ENCODE assay signal across 12 cellular contexts in the genomic region with DNA sequence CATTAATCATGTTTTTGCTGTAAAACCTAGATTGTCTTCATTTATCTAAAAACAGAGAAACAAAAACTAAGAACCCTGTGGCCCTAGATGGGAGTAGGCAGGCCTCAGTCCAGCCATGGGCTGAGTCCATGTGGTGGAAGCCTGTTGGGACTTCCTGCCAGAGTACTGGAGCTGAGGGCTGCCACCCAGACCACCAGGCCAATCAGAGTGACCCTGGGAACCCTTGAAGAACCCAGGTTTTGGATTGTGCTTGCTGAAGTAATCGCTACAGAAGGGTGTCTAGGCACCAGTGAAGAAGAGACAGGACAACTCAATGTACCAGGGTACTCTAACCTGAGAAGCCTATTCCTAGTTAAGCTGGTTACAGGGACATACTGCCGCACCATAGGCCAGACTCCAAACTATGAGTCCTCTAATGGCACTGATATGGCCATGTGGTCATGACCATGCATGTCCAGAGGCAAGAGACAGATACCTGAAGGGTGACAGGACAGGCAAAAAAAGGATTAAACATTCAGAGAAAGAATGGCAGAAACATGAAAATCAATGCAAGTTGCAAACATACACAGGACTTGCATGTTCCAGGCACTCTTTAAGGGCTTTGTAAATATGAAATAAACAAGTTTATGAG. TPM values are rescaled to one million over a fixed set of nuclear protein-coding genes. Genes with fewer than 3 reads are reported as not detected.
DNase-seq lines count a peak whose midpoint lies in the region; ATAC-seq and TF ChIP-seq lines count a peak whose summit lies in the region.
"Had no signal": no experiment of that assay in that cellular context is flagged by ENCODE, and none has a peak within 500 bp of the region (broad histone marks: within the 10 kb centered on the region; RNA-seq: fewer than 3 reads in every experiment).

No MANE protein-coding gene starts in this region.

- no peak for TF ChIP-seq POLR2A in spleen (IDR thresholded peaks at IDR 0.05)

- H3K4me3 Mint-ChIP-seq in activated CD4-positive, alpha-beta T cell treated with anti-CD3 and anti-CD28 coated beads for 36 hours, result no peak overlapping the region
- no peak overlapping the region for H3K4me3 Mint-ChIP-seq in activated CD8-positive, alpha-beta memory T cell treated with anti-CD3 and anti-CD28 coated beads, Interleukin-2, amount 10 ng/mL, durations not matched to agents 7 days and 5 days
- H3K4me3 Mint-ChIP-seq: activated T-helper 1 cell treated with anti-CD3 and anti-CD28 coated beads, Interleukin-12 subunit alpha, Interleukin-12 subunit beta, Interleukin-2, Interleukin-4 antibody, amounts not matched to agents 30 ng/mL and 10 ng/mL and 1 ng/mL, durations not matched to agents 14 hours and 24 hours and 36 hours; T-helper 1 cell treated with Interleukin-12 subunit alpha and Interleukin-12 subunit beta and Interleukin-4 antibody, amounts not matched to agents 30 μg/mL and 1 μg/mL, for 36 hours had no signal

- H3K27ac Mint-ChIP-seq in activated CD4-positive, alpha-beta T cell treated with anti-CD3 and anti-CD28 coated beads for 36 hours, result peak overlapping the region; percentile 35
- peak overlapping the region; percentile 14 for H3K27ac Mint-ChIP-seq in activated CD8-positive, alpha-beta memory T cell treated with anti-CD3 and anti-CD28 coated beads, Interleukin-2, amount 10 ng/mL, durations not matched to agents 7 days and 5 days
- H3K27ac Mint-ChIP-seq: activated T-helper 1 cell treated with anti-CD3 and anti-CD28 coated beads, Interleukin-12 subunit alpha, Interleukin-12 subunit beta, Interleukin-2, Interleukin-4 antibody, amounts not matched to agents 30 ng/mL and 10 ng/mL and 1 ng/mL, durations not matched to agents 14 hours and 24 hours and 36 hours; T-helper 1 cell treated with Interleukin-12 subunit alpha and Interleukin-12 subunit beta and Interleukin-4 antibody, amounts not matched to agents 30 μg/mL and 1 μg/mL, for 36 hours had no signal

- H3K4me1 ChIP-seq in spleen, result peaks cover 33 to 75% (median 60%) of the 10 kb centered on the region in 6 donors

- H3K9me3 ChIP-seq in spleen, result no peaks in the 10 kb centered on the region
- H3K9me3 ChIP-seq: A549 had no signal

- H3K36me3 ChIP-seq in spleen, result peaks cover 5 to 88% (median 37%) of the 10 kb centered on the region in 6 donors

- WGBS in spleen, 5 donors, result 92 to 100% (median 96%) methylated on average over 2 of the region's 2 CpGs

- H3K9me3 Mint-ChIP-seq in activated CD4-positive, alpha-beta T cell treated with anti-CD3 and anti-CD28 coated beads for 36 hours (ENCODE audit: low read depth), result no peaks in the 10 kb centered on the region
- no peaks in the 10 kb centered on the region for H3K9me3 Mint-ChIP-seq in activated CD8-positive, alpha-beta memory T cell treated with anti-CD3 and anti-CD28 coated beads, Interleukin-2, amount 10 ng/mL, durations not matched to agents 7 days and 5 days (ENCODE audit: low read depth)
- H3K9me3 Mint-ChIP-seq: activated T-helper 1 cell treated with anti-CD3 and anti-CD28 coated beads, Interleukin-12 subunit alpha, Interleukin-12 subunit beta, Interleukin-2, Interleukin-4 antibody, amounts not matched to agents 30 ng/mL and 10 ng/mL and 1 ng/mL, durations not matched to agents 14 hours and 24 hours and 36 hours; T-helper 1 cell treated with Interleukin-12 subunit alpha and Interleukin-12 subunit beta and Interleukin-4 antibody, amounts not matched to agents 30 μg/mL and 1 μg/mL, for 36 hours had no signal

- CTCF ChIA-PET in activated CD4-positive, alpha-beta T cell treated with anti-CD3 and anti-CD28 coated beads for 36 hours (lab: Charles Lee), result no interaction called here
- CTCF ChIA-PET in activated CD8-positive, alpha-beta memory T cell treated with anti-CD3 and anti-CD28 coated beads, Interleukin-2, amount 10 ng/mL, durations not matched to agents 7 days and 5 days (lab: Charles Lee), result interaction anchor here (1.5 kb wide), 1 partner anchor 13 kb away, joined by 4 read pairs; no protein-coding TSS in a partner anchor

- intact Hi-C loops in activated CD4-positive, alpha-beta T cell treated with anti-CD3 and anti-CD28 coated beads for 36 hours (cut with DNase I, micrococcal nuclease), result no loop called here
- intact Hi-C loops in spleen (cut with DNase I; ENCODE audit: low total_unique reads), result no loop called here

- no peak for DNase-seq in activated CD4-positive, alpha-beta T cell treated with anti-CD3 and anti-CD28 coated beads for 36 hours
- no peak for DNase-seq in activated CD4-positive, alpha-beta T cell treated with anti-CD3 and anti-CD28 coated beads, Interleukin-2, amount 50 U/mL, for 1 hour
- peak; percentile 33 for DNase-seq in activated CD8-positive, alpha-beta memory T cell treated with anti-CD3 and anti-CD28 coated beads, Interleukin-2, amount 10 ng/mL, durations not matched to agents 7 days and 5 days
- DNase-seq in left lobe of liver (ENCODE audit: low spot score), result peak; percentile 26
- DNase-seq in spleen, result no peak
- DNase-seq in nucleus accumbens (lab: John Stamatoyannopoulos, UW), result no peak
- no peak for DNase-seq in NCI-H2196 treated with DMSO at 0.1 percent for 48 hours (lab: John Stamatoyannopoulos, UW; ENCODE audit: unreplicated experiment)
- DNase-seq: NCI-H1417 treated with DMSO at 0.1 percent for 48 hours had no signal

- peaks cover 43% of the 10 kb centered on the region for H3K4me1 Mint-ChIP-seq in activated CD4-positive, alpha-beta T cell treated with anti-CD3 and anti-CD28 coated beads for 36 hours
- peaks cover 16% of the 10 kb centered on the region for H3K4me1 Mint-ChIP-seq in activated CD8-positive, alpha-beta memory T cell treated with anti-CD3 and anti-CD28 coated beads, Interleukin-2, amount 10 ng/mL, durations not matched to agents 7 days and 5 days

- no peak for ATAC-seq in activated CD4-positive, alpha-beta T cell treated with anti-CD3 and anti-CD28 coated beads for 36 hours
- ATAC-seq in activated CD8-positive, alpha-beta memory T cell treated with anti-CD3 and anti-CD28 coated beads, Interleukin-2, amount 10 ng/mL, durations not matched to agents 7 days and 5 days, result no peak
- ATAC-seq in left lobe of liver (no peak), GM18498 (IDR thresholded peaks at IDR 0.05; ENCODE audit: unreplicated experiment) (no peak)

- H3K4me3 ChIP-seq in spleen, result no peak overlapping the region
- H3K4me3 ChIP-seq: A549 had no signal

- no peaks in the 10 kb centered on the region for H3K27me3 ChIP-seq in spleen (replicated peaks in 1 of 7)

- POLR2A ChIA-PET in activated CD4-positive, alpha-beta T cell treated with anti-CD3 and anti-CD28 coated beads for 36 hours (lab: Charles Lee), result interaction anchor here (0.8 kb wide), 1 partner anchor 37 kb away, joined by 3 read pairs; no protein-coding TSS in a partner anchor

- no peaks in the 10 kb centered on the region for H3K27me3 Mint-ChIP-seq in activated CD4-positive, alpha-beta T cell treated with anti-CD3 and anti-CD28 coated beads for 36 hours
- no peaks in the 10 kb centered on the region for H3K27me3 Mint-ChIP-seq in activated CD8-positive, alpha-beta memory T cell treated with anti-CD3 and anti-CD28 coated beads, Interleukin-2, amount 10 ng/mL, durations not matched to agents 7 days and 5 days

- no peak for TF ChIP-seq CTCF in spleen (IDR thresholded peaks at IDR 0.05 in 8 of 11, conservative IDR thresholded peaks at IDR 0.05 in 3 of 11)

- H3K36me3 Mint-ChIP-seq in activated CD4-positive, alpha-beta T cell treated with anti-CD3 and anti-CD28 coated beads for 36 hours (ENCODE audit: low read depth), result peaks cover 57% of the 10 kb centered on the region
- H3K36me3 Mint-ChIP-seq in activated CD8-positive, alpha-beta memory T cell treated with anti-CD3 and anti-CD28 coated beads, Interleukin-2, amount 10 ng/mL, durations not matched to agents 7 days and 5 days, result peaks cover 26% of the 10 kb centered on the region

- H3K27ac ChIP-seq in spleen, result peak overlapping the region in 5 of 8 donors; percentile 62 to 81 (median 74)

RNA-seq across cellular contexts. Expression of a gene that starts 12.9 kb away (rescaled TPM):
- total RNA-seq in activated CD4-positive, alpha-beta T cell treated with anti-CD3 and anti-CD28 coated beads for 36 hours, result 10 to 100 TPM; 68.3 to 78.5 TPM
- 10 to 100 TPM; 15.6 to 20.2 TPM for total RNA-seq in activated CD8-positive, alpha-beta memory T cell treated with anti-CD3 and anti-CD28 coated beads, Interleukin-2, amount 10 ng/mL, durations not matched to agents 7 days and 5 days
- total RNA-seq in left lobe of liver (9.0 TPM), spleen (10 to 100 TPM; 18.2 to 57.0 (median 34.6) TPM)
- 10 to 100 TPM in 2 of 3 donors, 1 to 10 TPM in 1; 7.1 to 15.1 (median 10.2) TPM for polyA plus RNA-seq in spleen

RNA-seq across cellular contexts. Expression of a gene that starts 33.0 kb away (rescaled TPM):
- 1 to 10 TPM; 1.8 to 2.3 TPM for total RNA-seq in activated CD4-positive, alpha-beta T cell treated with anti-CD3 and anti-CD28 coated beads for 36 hours
- 1 to 10 TPM; 1.9 to 8.3 TPM for total RNA-seq in activated CD8-positive, alpha-beta memory T cell treated with anti-CD3 and anti-CD28 coated beads, Interleukin-2, amount 10 ng/mL, durations not matched to agents 7 days and 5 days
- total RNA-seq in left lobe of liver (2.3 TPM), spleen (10 to 100 TPM; 11.6 to 17.5 (median 13.2) TPM)
- 10 to 100 TPM; 15.2 to 34.3 (median 18.6) TPM for polyA plus RNA-seq in spleen

RNA-seq across cellular contexts. Expression of a gene that starts 33.0 kb away (rescaled TPM):
- 10 to 100 TPM; 23.0 to 23.8 TPM for total RNA-seq in activated CD4-positive, alpha-beta T cell treated with anti-CD3 and anti-CD28 coated beads for 36 hours
- total RNA-seq in activated CD8-positive, alpha-beta memory T cell treated with anti-CD3 and anti-CD28 coated beads, Interleukin-2, amount 10 ng/mL, durations not matched to agents 7 days and 5 days, result 10 to 100 TPM; 28.8 to 32.0 TPM
- total RNA-seq in left lobe of liver (39.4 TPM), spleen (10 to 100 TPM; 47.3 to 74.5 (median 65.5) TPM)
- polyA plus RNA-seq in spleen, result 10 to 100 TPM; 20.6 to 35.5 (median 26.3) TPM

RNA-seq across cellular contexts. Expression of a gene that starts 51.9 kb away (rescaled TPM):
- total RNA-seq in activated CD4-positive, alpha-beta T cell treated with anti-CD3 and anti-CD28 coated beads for 36 hours, result 1 to 10 TPM; 1.4 to 2.2 TPM
- 1 to 10 TPM in 1 of 2 experiments, under 1 TPM in 1; 0.06 to 1.0 TPM for total RNA-seq in activated CD8-positive, alpha-beta memory T cell treated with anti-CD3 and anti-CD28 coated beads, Interleukin-2, amount 10 ng/mL, durations not matched to agents 7 days and 5 days
- total RNA-seq in left lobe of liver (not detected), spleen (under 1 TPM in 4 of 7 donors, not detected in 3; 0.09 to 0.70 (median 0.39) TPM)
- polyA plus RNA-seq in spleen, result under 1 TPM; 0.06 to 0.30 (median 0.12) TPM
- polyA plus RNA-seq: A549 had no signal

Comparison
In these comparisons a context has a peak if more than half of its experiments do, and no peak if none do; other contexts are left out.
1. DNase-seq: peak in activated CD8-positive, alpha-beta memory T cell treated with anti-CD3 and anti-CD28 coated beads, Interleukin-2, amount 10 ng/mL, durations not matched to agents 7 days and 5 days (single experiment) and left lobe of liver (single experiment); none in activated CD4-positive, alpha-beta T cell treated with anti-CD3 and anti-CD28 coated beads for 36 hours (single experiment), activated CD4-positive, alpha-beta T cell treated with anti-CD3 and anti-CD28 coated beads, Interleukin-2, amount 50 U/mL, for 1 hour (single experiment), spleen (single experiment), nucleus accumbens (0 of 56) and NCI-H2196 treated with DMSO at 0.1 percent for 48 hours (single experiment).